8 cellular contexts compared by ENCODE assay signal in genomic region chr1:162023547-162024501, GRCh38. TPM values are rescaled to one million over a fixed set of nuclear protein-coding genes. Genes with fewer than 3 reads are reported as not detected.
DNase-seq lines count a peak whose midpoint lies in the region; ATAC-seq and TF ChIP-seq lines count a peak whose summit lies in the region.

Gene OLFML2B, minus strand, starts transcription at chr1:162023869. Its CDS starts 439 bp downstream, at chr1:162023430.

- no peaks in the 10 kb centered on the region for H3K36me3 Mint-ChIP-seq in activated CD4-positive, alpha-beta memory T cell treated with anti-CD3 and anti-CD28 coated beads, Interleukin-2, amount 10 ng/mL, durations not matched to agents 7 days and 5 days (ENCODE audit: low read depth)
- H3K36me3 Mint-ChIP-seq in effector memory CD8-positive, alpha-beta T cell (ENCODE audit: insufficient read depth) = no peaks in the 10 kb centered on the region

- peak within 1 kb of the TSS in 1 of 2 donors; percentile 49 for H3K27ac ChIP-seq in lung (ENCODE audit: low read depth in 1 of 2, low read length in 1 of 2)

- ATAC-seq in HG02678 (IDR thresholded peaks at IDR 0.05; ENCODE audit: unreplicated experiment) = peak; percentile 61
- peak; percentile 64 for ATAC-seq in effector memory CD8-positive, alpha-beta T cell (replicated peaks)
- peak; percentile 88 for ATAC-seq in lung (ENCODE audit: insufficient read depth, low FRiP score)

- DNase-seq in EL (peak; percentile 84), NCI-H524 treated with DMSO at 0.1 percent for 48 hours (lab: John Stamatoyannopoulos, UW) (peak; percentile 8), lung (ENCODE audit: low spot score) (peak; percentile 51), cerebellar nuclear complex (lab: John Stamatoyannopoulos, UW) (no peak)
- peak; percentile 53 for DNase-seq in activated CD4-positive, alpha-beta memory T cell treated with anti-CD3 and anti-CD28 coated beads, Interleukin-2, amount 10 ng/mL, durations not matched to agents 7 days and 5 days
- DNase-seq in effector memory CD8-positive, alpha-beta T cell = peak in 1 of 3 experiments; percentile 10
- peak; percentile 5 to 23 (median 10) for DNase-seq in stimulated activated CD4-positive, alpha-beta T cell treated with anti-CD3 and anti-CD28 coated beads, TNF-alpha, amount 100 ng/mL, for 4 hours (ENCODE audit: low read depth in 3 of 3)

- no peaks in the 10 kb centered on the region for H3K9me3 Mint-ChIP-seq in activated CD4-positive, alpha-beta memory T cell treated with anti-CD3 and anti-CD28 coated beads, Interleukin-2, amount 10 ng/mL, durations not matched to agents 7 days and 5 days
- H3K9me3 Mint-ChIP-seq in effector memory CD8-positive, alpha-beta T cell = no peaks in the 10 kb centered on the region

- 1% methylated on average over 52 to 85 of the region's 85 CpGs for WGBS in lung, 2 donors

- peak within 1 kb of the TSS; percentile 67 for H3K4me3 Mint-ChIP-seq in activated CD4-positive, alpha-beta memory T cell treated with anti-CD3 and anti-CD28 coated beads, Interleukin-2, amount 10 ng/mL, durations not matched to agents 7 days and 5 days
- peak within 1 kb of the TSS; percentile 89 to 91 for H3K4me3 Mint-ChIP-seq in effector memory CD8-positive, alpha-beta T cell

- CTCF ChIA-PET in activated CD4-positive, alpha-beta memory T cell treated with anti-CD3 and anti-CD28 coated beads, Interleukin-2, amount 10 ng/mL, durations not matched to agents 7 days and 5 days (lab: Charles Lee) = interaction anchor here (0.8 to 2.3 kb wide), 6 partner anchors 11 to 536 kb away, joined by 3 to 15 read pairs (median 3); no protein-coding TSS in a partner anchor

- H3K4me3 ChIP-seq in lung = peak within 1 kb of the TSS; percentile 49

- peaks cover 48% of the 10 kb centered on the region for H3K27me3 Mint-ChIP-seq in activated CD4-positive, alpha-beta memory T cell treated with anti-CD3 and anti-CD28 coated beads, Interleukin-2, amount 10 ng/mL, durations not matched to agents 7 days and 5 days
- H3K27me3 Mint-ChIP-seq in effector memory CD8-positive, alpha-beta T cell = peaks cover 59 to 92% of the 10 kb centered on the region in 2 donors

- peaks cover 6 to 18% of the 10 kb centered on the region in 2 donors for H3K4me1 ChIP-seq in lung (ENCODE audit: control insufficient read depth in 2 of 2, insufficient read depth in 2 of 2, low read length in 2 of 2)

- H3K9me3 ChIP-seq in lung (ENCODE audit: control insufficient read depth in 2 of 2, insufficient read depth in 1 of 2, low read length in 1 of 2) = no peaks in the 10 kb centered on the region

- H3K36me3 ChIP-seq in lung (ENCODE audit: control insufficient read depth in 2 of 2, insufficient read depth in 2 of 2, low read length in 2 of 2) = no peaks in the 10 kb centered on the region

- TF ChIP-seq CTCF in lung (IDR thresholded peaks at IDR 0.05; ENCODE audit: control extremely low read depth, extremely low read depth) = no peak

- POLR2A ChIA-PET in activated CD4-positive, alpha-beta memory T cell treated with anti-CD3 and anti-CD28 coated beads, Interleukin-2, amount 10 ng/mL, durations not matched to agents 7 days and 5 days (lab: Charles Lee) = no interaction called here

- H3K4me1 Mint-ChIP-seq in activated CD4-positive, alpha-beta memory T cell treated with anti-CD3 and anti-CD28 coated beads, Interleukin-2, amount 10 ng/mL, durations not matched to agents 7 days and 5 days = peaks cover 8% of the 10 kb centered on the region
- H3K4me1 Mint-ChIP-seq in effector memory CD8-positive, alpha-beta T cell (ENCODE audit: low read depth in 2 of 2) = peaks cover 8 to 11% of the 10 kb centered on the region in 2 donors

- H3K27me3 ChIP-seq in lung (ENCODE audit: control insufficient read depth, insufficient read depth) = no peaks in the 10 kb centered on the region

- no peak within 1 kb of the TSS for H3K27ac Mint-ChIP-seq in activated CD4-positive, alpha-beta memory T cell treated with anti-CD3 and anti-CD28 coated beads, Interleukin-2, amount 10 ng/mL, durations not matched to agents 7 days and 5 days
- peak within 1 kb of the TSS in 1 of 2 donors; percentile 57 for H3K27ac Mint-ChIP-seq in effector memory CD8-positive, alpha-beta T cell

RNA-seq across cellular contexts. Expression of gene OLFML2B, which starts in this region (rescaled TPM):
- total RNA-seq in activated CD4-positive, alpha-beta memory T cell treated with anti-CD3 and anti-CD28 coated beads, Interleukin-2, amount 10 ng/mL, durations not matched to agents 7 days and 5 days = not detected
- 10 to 100 TPM; 11.0 to 12.4 TPM for total RNA-seq in lung
- polyA plus RNA-seq in lung = 10 to 100 TPM in 1 of 2 donors, 1 to 10 TPM in 1; 3.0 to 52.2 TPM

Comparison
In these comparisons a context has a peak if more than half of its experiments do, and no peak if none do; other contexts are left out.
1. RNA of gene OLFML2B (total RNA-seq): 11.0 to 12.4 TPM in lung; not detected in activated CD4-positive, alpha-beta memory T cell treated with anti-CD3 and anti-CD28 coated beads, Interleukin-2, amount 10 ng/mL, durations not matched to agents 7 days and 5 days; every median in the first group is over 10 times any median in the second.
2. Peak in DNase-seq in activated CD4-positive, alpha-beta memory T cell treated with anti-CD3 and anti-CD28 coated beads, Interleukin-2, amount 10 ng/mL, durations not matched to agents 7 days and 5 days; RNA of the gene not detected or under 1 TPM.
3. DNase-seq: peak in EL (single experiment), NCI-H524 treated with DMSO at 0.1 percent for 48 hours (single experiment), lung (single experiment) and stimulated activated CD4-positive, alpha-beta T cell treated with anti-CD3 and anti-CD28 coated beads, TNF-alpha, amount 100 ng/mL, for 4 hours (3 of 3); none in cerebellar nuclear complex (0 of 2).
4. Peak in every context shown above with its lines, with median percentiles within 50 percentile points of each other: ATAC-seq.